Comparison of ENCODE assay signal across 1 cellular context in the genomic region with DNA sequence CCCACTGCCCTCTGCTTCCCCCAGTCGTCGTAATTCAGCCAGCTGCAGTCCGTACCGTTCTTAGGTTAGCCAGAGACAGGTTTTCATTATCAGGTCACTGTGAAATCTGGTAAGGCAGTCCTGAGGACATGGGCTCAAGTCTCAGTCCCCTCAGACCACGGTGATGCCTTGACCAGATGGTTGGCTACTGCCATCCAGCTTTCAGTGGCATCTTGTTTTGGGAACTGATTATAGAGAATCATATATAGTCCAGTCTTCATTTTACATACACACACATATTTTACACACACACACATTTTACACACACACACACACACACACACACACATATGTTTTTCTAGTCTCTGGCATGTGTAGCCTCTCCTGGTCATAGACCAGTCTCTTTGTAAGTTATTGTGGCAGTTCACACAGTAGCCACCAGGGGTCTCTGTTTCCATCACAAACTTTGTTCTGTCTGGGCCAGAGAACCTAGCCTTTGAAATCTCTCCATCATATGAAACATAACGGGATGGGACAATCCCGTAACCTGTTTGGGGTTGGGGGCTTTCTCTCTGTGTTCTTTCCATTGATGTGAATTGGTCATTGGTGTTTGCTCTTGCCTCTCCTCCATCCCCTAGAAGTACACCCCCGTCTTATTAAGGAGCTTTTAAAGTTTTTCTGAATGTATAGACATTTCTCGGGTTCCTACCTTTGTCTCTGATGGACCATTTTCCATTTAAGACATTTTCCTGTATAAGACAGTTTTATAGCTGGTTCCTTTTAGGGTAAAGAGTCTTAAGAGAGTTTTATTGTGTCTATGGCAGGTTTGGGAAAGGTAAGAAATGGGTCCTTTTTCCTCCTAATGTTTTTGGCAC.
A peak's percentile ranks its signal among the peaks of the same experiment; 100 is the strongest.
TF ChIP-seq lines count a peak whose summit lies in the region.

No MANE protein-coding gene starts in this region.

TF ChIP-seq in K562, 482 proteins besides CTCF, POLR2A, EP300 and RAD21 (continued from another document and continues in another):
- TF ChIP-seq, protein P1, sequence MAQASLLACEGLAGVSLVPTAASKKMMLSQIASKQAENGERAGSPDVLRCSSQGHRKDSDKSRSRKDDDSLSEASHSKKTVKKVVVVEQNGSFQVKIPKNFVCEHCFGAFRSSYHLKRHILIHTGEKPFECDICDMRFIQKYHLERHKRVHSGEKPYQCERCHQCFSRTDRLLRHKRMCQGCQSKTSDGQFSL (CRISPR knock-in tag; IDR thresholded peaks at IDR 0.05): no peak
- TF ChIP-seq, protein P1 (tag; IDR thresholded peaks at IDR 0.05): no peak
- TF ChIP-seq PRPF4 (IDR thresholded peaks at IDR 0.05; ENCODE audit: insufficient read depth, low read depth, low read length, poor library complexity, severe bottlenecking) (no peak), CC2D1A (IDR thresholded peaks at IDR 0.05) (no peak), BDP1 (IDR thresholded peaks at IDR 0.05; ENCODE audit: insufficient read depth, insufficient read length) (no peak), ZFP1 (CRISPR knock-in tag; IDR thresholded peaks at IDR 0.05) (no peak), TEAD4 (IDR thresholded peaks at IDR 0.05; ENCODE audit: low read length) (0 out of 2 replicates have a peak, but pooled peaks have one; percentile 15), TEAD4 (CRISPR knock-in tag; IDR thresholded peaks at IDR 0.05; ENCODE audit: borderline replicate concordance) (no peak), NR4A1 (CRISPR knock-in tag; IDR thresholded peaks at IDR 0.05) (0 out of 2 replicates have a peak, but pooled peaks have one; percentile 26), NR4A1 (tag; IDR thresholded peaks at IDR 0.05) (no peak), JUND (IDR thresholded peaks at IDR 0.05; ENCODE audit: borderline replicate concordance, low read depth, low read length) (0 out of 2 replicates have a peak, but pooled peaks have one; percentile 26), JUND (tag; IDR thresholded peaks at IDR 0.05; ENCODE audit: borderline replicate concordance, low read depth, low read length) (no peak), NFE2L1 (tag; IDR thresholded peaks at IDR 0.05; ENCODE audit: borderline replicate concordance, low read depth) (no peak), JUN (IDR thresholded peaks at IDR 0.05; ENCODE audit: borderline replicate concordance, low read depth, low read length) (0 out of 2 replicates have a peak, but pooled peaks have one; percentile 17), JUN (CRISPR knock-in tag; IDR thresholded peaks at IDR 0.05; ENCODE audit: borderline replicate concordance) (no peak), U2AF2 (optimal IDR thresholded peaks at IDR 0.05; ENCODE audit: low read depth, low read length) (no peak), ZNF778 (CRISPR knock-in tag; IDR thresholded peaks at IDR 0.05) (no peak), KLF16 (IDR thresholded peaks at IDR 0.05) (0 out of 2 replicates have a peak, but pooled peaks have one; percentile 44), DPF2 (IDR thresholded peaks at IDR 0.05) (peak; percentile 19; the same call in 1 of the 2 replicates), TOE1 (IDR thresholded peaks at IDR 0.05; ENCODE audit: borderline replicate concordance) (0 out of 2 replicates have a peak, but pooled peaks have one; percentile 19), TOE1 (CRISPR knock-in tag; IDR thresholded peaks at IDR 0.05; ENCODE audit: borderline replicate concordance, low read depth) (no peak), MYBL2 (IDR thresholded peaks at IDR 0.05; ENCODE audit: low read depth) (no peak), MYBL2 (CRISPR knock-in tag; IDR thresholded peaks at IDR 0.05; ENCODE audit: borderline replicate concordance) (no peak), SNIP1 (IDR thresholded peaks at IDR 0.05; ENCODE audit: low read depth) (no peak), NR2C2 (CRISPR knock-in tag; IDR thresholded peaks at IDR 0.05) (no peak), NR2C2 (tag; IDR thresholded peaks at IDR 0.05) (no peak), SLC30A9 (CRISPR knock-in tag; IDR thresholded peaks at IDR 0.05) (no peak), RCOR1 (IDR thresholded peaks at IDR 0.05; ENCODE audit: borderline replicate concordance in 1 of 2, low read depth in 2 of 2, low read length in 2 of 2) (peak in 1 of 2 experiments; percentile 39; a peak in 1 of 4 replicates), HDGF (IDR thresholded peaks at IDR 0.05) (peak; percentile 84; the same call in 1 of the 2 replicates), U2AF1 (optimal IDR thresholded peaks at IDR 0.05; ENCODE audit: low read depth, low read length) (no peak), MTA3 (IDR thresholded peaks at IDR 0.05; ENCODE audit: borderline replicate concordance) (peak; percentile 19; the same call in 1 of the 2 replicates), NFXL1 (CRISPR knock-in tag; IDR thresholded peaks at IDR 0.05) (no peak), ZNF354B (CRISPR knock-in tag; IDR thresholded peaks at IDR 0.05) (no peak), ZNF780A (CRISPR knock-in tag; IDR thresholded peaks at IDR 0.05) (no peak), SMC3 (conservative IDR thresholded peaks at IDR 0.05; ENCODE audit: insufficient read depth, low read depth, low read length) (peak; percentile 67), ZC3H4 (CRISPR knock-in tag; IDR thresholded peaks at IDR 0.05; ENCODE audit: borderline replicate concordance) (no peak)
- TF ChIP-seq, protein P2, sequence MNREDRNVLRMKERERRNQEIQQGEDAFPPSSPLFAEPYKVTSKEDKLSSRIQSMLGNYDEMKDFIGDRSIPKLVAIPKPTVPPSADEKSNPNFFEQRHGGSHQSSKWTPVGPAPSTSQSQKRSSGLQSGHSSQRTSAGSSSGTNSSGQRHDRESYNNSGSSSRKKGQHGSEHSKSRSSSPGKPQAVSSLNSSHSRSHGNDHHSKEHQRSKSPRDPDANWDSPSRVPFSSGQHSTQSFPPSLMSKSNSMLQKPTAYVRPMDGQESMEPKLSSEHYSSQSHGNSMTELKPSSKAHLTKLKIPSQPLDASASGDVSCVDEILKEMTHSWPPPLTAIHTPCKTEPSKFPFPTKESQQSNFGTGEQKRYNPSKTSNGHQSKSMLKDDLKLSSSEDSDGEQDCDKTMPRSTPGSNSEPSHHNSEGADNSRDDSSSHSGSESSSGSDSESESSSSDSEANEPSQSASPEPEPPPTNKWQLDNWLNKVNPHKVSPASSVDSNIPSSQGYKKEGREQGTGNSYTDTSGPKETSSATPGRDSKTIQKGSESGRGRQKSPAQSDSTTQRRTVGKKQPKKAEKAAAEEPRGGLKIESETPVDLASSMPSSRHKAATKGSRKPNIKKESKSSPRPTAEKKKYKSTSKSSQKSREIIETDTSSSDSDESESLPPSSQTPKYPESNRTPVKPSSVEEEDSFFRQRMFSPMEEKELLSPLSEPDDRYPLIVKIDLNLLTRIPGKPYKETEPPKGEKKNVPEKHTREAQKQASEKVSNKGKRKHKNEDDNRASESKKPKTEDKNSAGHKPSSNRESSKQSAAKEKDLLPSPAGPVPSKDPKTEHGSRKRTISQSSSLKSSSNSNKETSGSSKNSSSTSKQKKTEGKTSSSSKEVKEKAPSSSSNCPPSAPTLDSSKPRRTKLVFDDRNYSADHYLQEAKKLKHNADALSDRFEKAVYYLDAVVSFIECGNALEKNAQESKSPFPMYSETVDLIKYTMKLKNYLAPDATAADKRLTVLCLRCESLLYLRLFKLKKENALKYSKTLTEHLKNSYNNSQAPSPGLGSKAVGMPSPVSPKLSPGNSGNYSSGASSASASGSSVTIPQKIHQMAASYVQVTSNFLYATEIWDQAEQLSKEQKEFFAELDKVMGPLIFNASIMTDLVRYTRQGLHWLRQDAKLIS (CRISPR knock-in tag; IDR thresholded peaks at IDR 0.05): no peak
- TF ChIP-seq, protein P3, sequence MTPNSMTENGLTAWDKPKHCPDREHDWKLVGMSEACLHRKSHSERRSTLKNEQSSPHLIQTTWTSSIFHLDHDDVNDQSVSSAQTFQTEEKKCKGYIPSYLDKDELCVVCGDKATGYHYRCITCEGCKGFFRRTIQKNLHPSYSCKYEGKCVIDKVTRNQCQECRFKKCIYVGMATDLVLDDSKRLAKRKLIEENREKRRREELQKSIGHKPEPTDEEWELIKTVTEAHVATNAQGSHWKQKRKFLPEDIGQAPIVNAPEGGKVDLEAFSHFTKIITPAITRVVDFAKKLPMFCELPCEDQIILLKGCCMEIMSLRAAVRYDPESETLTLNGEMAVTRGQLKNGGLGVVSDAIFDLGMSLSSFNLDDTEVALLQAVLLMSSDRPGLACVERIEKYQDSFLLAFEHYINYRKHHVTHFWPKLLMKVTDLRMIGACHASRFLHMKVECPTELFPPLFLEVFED (CRISPR knock-in tag; conservative IDR thresholded peaks at IDR 0.05): 0 out of 2 replicates have a peak, but pooled peaks have one; percentile 30
- TF ChIP-seq, protein P4, sequence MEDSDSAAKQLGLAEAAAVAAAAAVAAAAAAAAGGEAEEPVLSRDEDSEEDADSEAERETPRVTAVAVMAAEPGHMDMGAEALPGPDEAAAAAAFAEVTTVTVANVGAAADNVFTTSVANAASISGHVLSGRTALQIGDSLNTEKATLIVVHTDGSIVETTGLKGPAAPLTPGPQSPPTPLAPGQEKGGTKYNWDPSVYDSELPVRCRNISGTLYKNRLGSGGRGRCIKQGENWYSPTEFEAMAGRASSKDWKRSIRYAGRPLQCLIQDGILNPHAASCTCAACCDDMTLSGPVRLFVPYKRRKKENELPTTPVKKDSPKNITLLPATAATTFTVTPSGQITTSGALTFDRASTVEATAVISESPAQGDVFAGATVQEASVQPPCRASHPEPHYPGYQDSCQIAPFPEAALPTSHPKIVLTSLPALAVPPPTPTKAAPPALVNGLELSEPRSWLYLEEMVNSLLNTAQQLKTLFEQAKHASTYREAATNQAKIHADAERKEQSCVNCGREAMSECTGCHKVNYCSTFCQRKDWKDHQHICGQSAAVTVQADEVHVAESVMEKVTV (CRISPR knock-in tag; IDR thresholded peaks at IDR 0.05): peak; percentile 25; the same call in 1 of the 2 replicates
- TF ChIP-seq, protein P5, sequence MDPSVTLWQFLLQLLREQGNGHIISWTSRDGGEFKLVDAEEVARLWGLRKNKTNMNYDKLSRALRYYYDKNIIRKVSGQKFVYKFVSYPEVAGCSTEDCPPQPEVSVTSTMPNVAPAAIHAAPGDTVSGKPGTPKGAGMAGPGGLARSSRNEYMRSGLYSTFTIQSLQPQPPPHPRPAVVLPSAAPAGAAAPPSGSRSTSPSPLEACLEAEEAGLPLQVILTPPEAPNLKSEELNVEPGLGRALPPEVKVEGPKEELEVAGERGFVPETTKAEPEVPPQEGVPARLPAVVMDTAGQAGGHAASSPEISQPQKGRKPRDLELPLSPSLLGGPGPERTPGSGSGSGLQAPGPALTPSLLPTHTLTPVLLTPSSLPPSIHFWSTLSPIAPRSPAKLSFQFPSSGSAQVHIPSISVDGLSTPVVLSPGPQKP (CRISPR knock-in tag; IDR thresholded peaks at IDR 0.05): no peak
- TF ChIP-seq, protein P6, sequence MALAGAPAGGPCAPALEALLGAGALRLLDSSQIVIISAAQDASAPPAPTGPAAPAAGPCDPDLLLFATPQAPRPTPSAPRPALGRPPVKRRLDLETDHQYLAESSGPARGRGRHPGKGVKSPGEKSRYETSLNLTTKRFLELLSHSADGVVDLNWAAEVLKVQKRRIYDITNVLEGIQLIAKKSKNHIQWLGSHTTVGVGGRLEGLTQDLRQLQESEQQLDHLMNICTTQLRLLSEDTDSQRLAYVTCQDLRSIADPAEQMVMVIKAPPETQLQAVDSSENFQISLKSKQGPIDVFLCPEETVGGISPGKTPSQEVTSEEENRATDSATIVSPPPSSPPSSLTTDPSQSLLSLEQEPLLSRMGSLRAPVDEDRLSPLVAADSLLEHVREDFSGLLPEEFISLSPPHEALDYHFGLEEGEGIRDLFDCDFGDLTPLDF (CRISPR knock-in tag; IDR thresholded peaks at IDR 0.05): peak; percentile 25; the same call in 1 of the 2 replicates
- TF ChIP-seq, protein P7, sequence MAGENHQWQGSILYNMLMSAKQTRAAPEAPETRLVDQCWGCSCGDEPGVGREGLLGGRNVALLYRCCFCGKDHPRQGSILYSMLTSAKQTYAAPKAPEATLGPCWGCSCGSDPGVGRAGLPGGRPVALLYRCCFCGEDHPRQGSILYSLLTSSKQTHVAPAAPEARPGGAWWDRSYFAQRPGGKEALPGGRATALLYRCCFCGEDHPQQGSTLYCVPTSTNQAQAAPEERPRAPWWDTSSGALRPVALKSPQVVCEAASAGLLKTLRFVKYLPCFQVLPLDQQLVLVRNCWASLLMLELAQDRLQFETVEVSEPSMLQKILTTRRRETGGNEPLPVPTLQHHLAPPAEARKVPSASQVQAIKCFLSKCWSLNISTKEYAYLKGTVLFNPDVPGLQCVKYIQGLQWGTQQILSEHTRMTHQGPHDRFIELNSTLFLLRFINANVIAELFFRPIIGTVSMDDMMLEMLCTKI (IDR thresholded peaks at IDR 0.05; ENCODE audit: partially characterized antibody): no peak
- TF ChIP-seq, protein P8, sequence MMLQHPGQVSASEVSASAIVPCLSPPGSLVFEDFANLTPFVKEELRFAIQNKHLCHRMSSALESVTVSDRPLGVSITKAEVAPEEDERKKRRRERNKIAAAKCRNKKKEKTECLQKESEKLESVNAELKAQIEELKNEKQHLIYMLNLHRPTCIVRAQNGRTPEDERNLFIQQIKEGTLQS (IDR thresholded peaks at IDR 0.05): no peak
- TF ChIP-seq, protein P8 (CRISPR knock-in tag; conservative IDR thresholded peaks at IDR 0.05): peak; percentile 68; the same call in 1 of the 2 replicates
- TF ChIP-seq, protein P9, sequence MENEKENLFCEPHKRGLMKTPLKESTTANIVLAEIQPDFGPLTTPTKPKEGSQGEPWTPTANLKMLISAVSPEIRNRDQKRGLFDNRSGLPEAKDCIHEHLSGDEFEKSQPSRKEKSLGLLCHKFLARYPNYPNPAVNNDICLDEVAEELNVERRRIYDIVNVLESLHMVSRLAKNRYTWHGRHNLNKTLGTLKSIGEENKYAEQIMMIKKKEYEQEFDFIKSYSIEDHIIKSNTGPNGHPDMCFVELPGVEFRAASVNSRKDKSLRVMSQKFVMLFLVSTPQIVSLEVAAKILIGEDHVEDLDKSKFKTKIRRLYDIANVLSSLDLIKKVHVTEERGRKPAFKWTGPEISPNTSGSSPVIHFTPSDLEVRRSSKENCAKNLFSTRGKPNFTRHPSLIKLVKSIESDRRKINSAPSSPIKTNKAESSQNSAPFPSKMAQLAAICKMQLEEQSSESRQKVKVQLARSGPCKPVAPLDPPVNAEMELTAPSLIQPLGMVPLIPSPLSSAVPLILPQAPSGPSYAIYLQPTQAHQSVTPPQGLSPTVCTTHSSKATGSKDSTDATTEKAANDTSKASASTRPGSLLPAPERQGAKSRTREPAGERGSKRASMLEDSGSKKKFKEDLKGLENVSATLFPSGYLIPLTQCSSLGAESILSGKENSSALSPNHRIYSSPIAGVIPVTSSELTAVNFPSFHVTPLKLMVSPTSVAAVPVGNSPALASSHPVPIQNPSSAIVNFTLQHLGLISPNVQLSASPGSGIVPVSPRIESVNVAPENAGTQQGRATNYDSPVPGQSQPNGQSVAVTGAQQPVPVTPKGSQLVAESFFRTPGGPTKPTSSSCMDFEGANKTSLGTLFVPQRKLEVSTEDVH (IDR thresholded peaks at IDR 0.05; ENCODE audit: low read depth, partially characterized antibody): peak; percentile 24
